Comparison of ENCODE assay signal across 1 cellular context in genomic region chrX:71283409-71284143, GRCh38.
TF ChIP-seq lines count a peak whose summit lies in the region.

Gene NONO, plus strand, starts transcription at chrX:71283635. Its CDS starts 7,003 bp downstream, at chrX:71290638.

TF ChIP-seq in HepG2, 621 proteins besides CTCF, POLR2A, EP300 and RAD21 (continued from another document and continues in another):
- TF ChIP-seq THAP9 (CRISPR knock-in tag; IDR thresholded peaks at IDR 0.05; ENCODE audit: borderline replicate concordance), result peak; percentile 22; the same call in 1 of the 2 replicates
- no peak for TF ChIP-seq FOXK1 (CRISPR knock-in tag; IDR thresholded peaks at IDR 0.05; ENCODE audit: borderline replicate concordance, low read depth)
- peak; percentile 48; the same call in 1 of the 2 replicates for TF ChIP-seq AHDC1 (CRISPR knock-in tag; IDR thresholded peaks at IDR 0.05; ENCODE audit: borderline replicate concordance)
- no peak for TF ChIP-seq HNF1A (IDR thresholded peaks at IDR 0.05; ENCODE audit: low read depth)
- no peak for TF ChIP-seq HNF1A (CRISPR knock-in tag; IDR thresholded peaks at IDR 0.05; ENCODE audit: borderline replicate concordance)
- 0 out of 2 replicates have a peak, but pooled peaks have one; percentile 54 for TF ChIP-seq HNRNPL (IDR thresholded peaks at IDR 0.05; ENCODE audit: low read depth, low read length)
- 0 out of 2 replicates have a peak, but pooled peaks have one; percentile 8 for TF ChIP-seq MAX (IDR thresholded peaks at IDR 0.05)
- peak; percentile 41 for TF ChIP-seq HNRNPK (IDR thresholded peaks at IDR 0.05; ENCODE audit: low read depth, low read length, poor library complexity, severe bottlenecking)
- peak; percentile 57; the same call in 1 of the 2 replicates for TF ChIP-seq HDAC1 (CRISPR knock-in tag; IDR thresholded peaks at IDR 0.05)
- TF ChIP-seq ZNF672 (CRISPR knock-in tag; IDR thresholded peaks at IDR 0.05), result no peak
- no peak for TF ChIP-seq MTA1 (CRISPR knock-in tag; IDR thresholded peaks at IDR 0.05; ENCODE audit: borderline replicate concordance)
- TF ChIP-seq ISX (CRISPR knock-in tag; conservative IDR thresholded peaks at IDR 0.05), result peak; percentile 80; the same call in 1 of the 2 replicates
- TF ChIP-seq ZFP36 (IDR thresholded peaks at IDR 0.05; ENCODE audit: borderline replicate concordance, low read depth, low read length, partially characterized antibody), result no peak
- TF ChIP-seq ZNF777 (CRISPR knock-in tag; IDR thresholded peaks at IDR 0.05), result 0 out of 2 replicates have a peak, but pooled peaks have one; percentile 31
- 0 out of 2 replicates have a peak, but pooled peaks have one; percentile 59 for TF ChIP-seq ZFP36L1 (CRISPR knock-in tag; IDR thresholded peaks at IDR 0.05)
- TF ChIP-seq KAT7 (CRISPR knock-in tag; IDR thresholded peaks at IDR 0.05; ENCODE audit: borderline replicate concordance), result 0 out of 2 replicates have a peak, but pooled peaks have one; percentile 41
- TF ChIP-seq BCL3 (CRISPR knock-in tag; IDR thresholded peaks at IDR 0.05), result 0 out of 2 replicates have a peak, but pooled peaks have one; percentile 30
- peak; percentile 74 for TF ChIP-seq TAF1 (CRISPR knock-in tag; IDR thresholded peaks at IDR 0.05)
- TF ChIP-seq HNF4A (CRISPR knock-in tag; IDR thresholded peaks at IDR 0.05), result peak; percentile 35; the same call in 1 of the 2 replicates
- TF ChIP-seq ZNF33B (CRISPR knock-in tag; IDR thresholded peaks at IDR 0.05), result 0 out of 2 replicates have a peak, but pooled peaks have one; percentile 43
- peak; percentile 65; the same call in 1 of the 2 replicates for TF ChIP-seq DRAP1 (CRISPR knock-in tag; IDR thresholded peaks at IDR 0.05)
- TF ChIP-seq GPBP1L1 (CRISPR knock-in tag; IDR thresholded peaks at IDR 0.05), result no peak
- peak; percentile 88 for TF ChIP-seq PBX2 (CRISPR knock-in tag; IDR thresholded peaks at IDR 0.05)
- TF ChIP-seq ATF1 (CRISPR knock-in tag; IDR thresholded peaks at IDR 0.05), result peak; percentile 72
- 0 out of 4 replicates have a peak, but pooled peaks of 1 of the 2 experiments have one; percentile 43 for TF ChIP-seq HMGXB4 (CRISPR knock-in tag; IDR thresholded peaks at IDR 0.05; ENCODE audit: borderline replicate concordance in 1 of 2, low read depth in 1 of 2)
- TF ChIP-seq ZNF614 (CRISPR knock-in tag; IDR thresholded peaks at IDR 0.05; ENCODE audit: borderline replicate concordance), result no peak
- TF ChIP-seq GMEB1 (CRISPR knock-in tag; IDR thresholded peaks at IDR 0.05; ENCODE audit: borderline replicate concordance), result peak; percentile 53; the same call in 1 of the 2 replicates
- peak; percentile 21; the same call in 1 of the 2 replicates for TF ChIP-seq ZGPAT (CRISPR knock-in tag; IDR thresholded peaks at IDR 0.05)
- peak; percentile 58 for TF ChIP-seq BORCS8-MEF2B (CRISPR knock-in tag; IDR thresholded peaks at IDR 0.05)
